ENCODE assay signal across 2 cellular contexts in the genomic region with DNA sequence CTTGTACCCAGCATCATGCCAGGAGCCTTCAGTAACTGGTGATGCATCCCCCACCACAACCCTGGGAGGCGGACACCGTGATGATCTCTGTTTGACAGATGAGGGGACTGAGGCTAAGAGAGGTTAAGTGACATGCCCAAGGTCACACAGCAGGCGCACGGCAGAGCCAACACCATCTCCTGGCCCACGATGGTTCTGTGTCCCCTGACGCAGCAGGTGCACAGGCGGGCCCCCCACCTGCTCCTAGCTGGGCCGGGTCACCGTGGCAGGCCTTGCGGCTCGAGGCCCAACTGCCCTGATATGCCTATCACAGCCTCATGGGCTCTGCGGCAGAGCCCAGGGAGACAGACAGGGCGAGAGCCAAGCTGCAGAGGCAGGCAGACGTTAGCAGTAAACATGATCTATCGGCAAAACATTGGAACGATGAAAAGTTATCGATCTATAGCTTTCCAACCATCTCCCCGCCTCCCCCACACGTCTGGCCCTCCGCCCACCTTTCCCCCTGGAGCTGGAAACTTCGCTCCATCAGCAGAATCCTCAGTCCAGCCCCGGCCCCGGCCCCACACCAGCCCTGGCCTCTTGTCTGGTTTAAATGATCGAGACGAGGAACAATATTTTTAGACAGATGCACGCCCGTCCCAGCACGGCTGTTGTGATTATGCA.
TF ChIP-seq lines count a peak whose summit lies in the region.

No MANE protein-coding gene starts in this region.

TF ChIP-seq in HCT116, 20 proteins besides CTCF, POLR2A, EP300 and RAD21:
- TF ChIP-seq, protein P1, sequence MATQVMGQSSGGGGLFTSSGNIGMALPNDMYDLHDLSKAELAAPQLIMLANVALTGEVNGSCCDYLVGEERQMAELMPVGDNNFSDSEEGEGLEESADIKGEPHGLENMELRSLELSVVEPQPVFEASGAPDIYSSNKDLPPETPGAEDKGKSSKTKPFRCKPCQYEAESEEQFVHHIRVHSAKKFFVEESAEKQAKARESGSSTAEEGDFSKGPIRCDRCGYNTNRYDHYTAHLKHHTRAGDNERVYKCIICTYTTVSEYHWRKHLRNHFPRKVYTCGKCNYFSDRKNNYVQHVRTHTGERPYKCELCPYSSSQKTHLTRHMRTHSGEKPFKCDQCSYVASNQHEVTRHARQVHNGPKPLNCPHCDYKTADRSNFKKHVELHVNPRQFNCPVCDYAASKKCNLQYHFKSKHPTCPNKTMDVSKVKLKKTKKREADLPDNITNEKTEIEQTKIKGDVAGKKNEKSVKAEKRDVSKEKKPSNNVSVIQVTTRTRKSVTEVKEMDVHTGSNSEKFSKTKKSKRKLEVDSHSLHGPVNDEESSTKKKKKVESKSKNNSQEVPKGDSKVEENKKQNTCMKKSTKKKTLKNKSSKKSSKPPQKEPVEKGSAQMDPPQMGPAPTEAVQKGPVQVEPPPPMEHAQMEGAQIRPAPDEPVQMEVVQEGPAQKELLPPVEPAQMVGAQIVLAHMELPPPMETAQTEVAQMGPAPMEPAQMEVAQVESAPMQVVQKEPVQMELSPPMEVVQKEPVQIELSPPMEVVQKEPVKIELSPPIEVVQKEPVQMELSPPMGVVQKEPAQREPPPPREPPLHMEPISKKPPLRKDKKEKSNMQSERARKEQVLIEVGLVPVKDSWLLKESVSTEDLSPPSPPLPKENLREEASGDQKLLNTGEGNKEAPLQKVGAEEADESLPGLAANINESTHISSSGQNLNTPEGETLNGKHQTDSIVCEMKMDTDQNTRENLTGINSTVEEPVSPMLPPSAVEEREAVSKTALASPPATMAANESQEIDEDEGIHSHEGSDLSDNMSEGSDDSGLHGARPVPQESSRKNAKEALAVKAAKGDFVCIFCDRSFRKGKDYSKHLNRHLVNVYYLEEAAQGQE (IDR thresholded peaks at IDR 0.05; ENCODE audit: low read depth): no peak
- TF ChIP-seq POLR2AphosphoS5 (IDR thresholded peaks at IDR 0.05; ENCODE audit: low read depth, low read length) (peak; percentile 4; the same call in 1 of the 2 replicates), SRF (IDR thresholded peaks at IDR 0.05; ENCODE audit: low read depth) (no peak)

TF ChIP-seq in H1, 55 proteins besides CTCF, POLR2A, EP300 and RAD21:
- TF ChIP-seq SRF (IDR thresholded peaks at IDR 0.05; ENCODE audit: low read depth, low read length) (no peak), EZH2 (IDR thresholded peaks at IDR 0.05; ENCODE audit: low read depth, low read length, severe bottlenecking) (no peak), ZNF274 (IDR thresholded peaks at IDR 0.05; ENCODE audit: borderline replicate concordance, extremely low read depth, low read length) (no peak), SUZ12 (IDR thresholded peaks at IDR 0.05; ENCODE audit: low read length) (no peak)
